Comparison of ENCODE assay signal across 17 cellular contexts in the genomic region with DNA sequence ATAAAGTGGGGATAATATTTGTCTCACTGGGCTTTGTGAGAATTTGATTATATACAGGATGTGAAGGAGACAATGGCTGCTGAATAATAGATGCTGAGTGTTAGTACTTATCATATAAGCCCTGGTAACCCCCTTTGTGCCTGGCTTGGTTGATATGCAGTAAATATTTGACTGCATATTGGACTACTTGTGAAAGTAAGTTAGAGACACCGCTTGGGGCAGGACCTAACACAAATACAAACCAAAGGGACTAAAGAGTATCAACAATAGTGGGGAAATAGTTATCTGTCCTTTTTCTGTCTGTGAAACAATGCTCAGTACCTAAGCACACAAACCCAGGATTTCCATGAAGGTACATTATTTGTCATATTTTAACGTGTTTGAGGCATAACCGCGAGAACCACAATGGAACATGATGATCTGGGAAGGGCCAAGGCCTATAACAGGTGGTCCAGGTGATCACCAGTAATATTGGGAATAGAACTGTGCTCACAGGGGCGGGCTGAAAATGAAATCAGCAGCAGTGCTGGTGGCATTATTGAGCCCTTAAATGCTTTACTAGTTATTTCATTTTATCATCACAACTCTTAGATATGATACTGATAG.
DNase-seq lines count a peak whose midpoint lies in the region; ATAC-seq and TF ChIP-seq lines count a peak whose summit lies in the region.
"Had no signal": no experiment of that assay in that cellular context is flagged by ENCODE, and none has a peak within 500 bp of the region (broad histone marks: within the 10 kb centered on the region; RNA-seq: fewer than 3 reads in every experiment).

No MANE protein-coding gene starts in this region.

- H3K4me2 ChIP-seq in OCI-LY3 (ENCODE audit: low read length) = peak overlapping the region; percentile 65

- no peaks in the 10 kb centered on the region for H3K27me3 ChIP-seq in OCI-LY3 (ENCODE audit: low read depth, low read length)
- H3K27me3 ChIP-seq: BE2C had no signal

- no peaks in the 10 kb centered on the region for H4K20me1 ChIP-seq in OCI-LY3 (ENCODE audit: insufficient read depth, low read length)

- H3K36me3 ChIP-seq in OCI-LY3 (replicated peaks; ENCODE audit: low read depth, low read length) = no peaks in the 10 kb centered on the region
- H3K36me3 ChIP-seq: BE2C had no signal

- H3K79me2 ChIP-seq in OCI-LY3 (ENCODE audit: low read length) = peaks cover 22% of the 10 kb centered on the region

- DNase-seq in activated naive CD4-positive, alpha-beta T cell treated with anti-CD3 and anti-CD28 coated beads for 36 hours = no peak
- DNase-seq in activated naive CD4-positive, alpha-beta T cell (lab: John Stamatoyannopoulos, UW) = no peak
- DNase-seq in stimulated activated naive B cell treated with anti-CD40 and anti-IgM and Interleukin-4, amounts not matched to agents 10 μg/mL and 1 μg/mL and 100 μg/mL, for 72 hours = no peak
- DNase-seq in activated CD4-positive, CD25-positive, alpha-beta regulatory T cell (lab: John Stamatoyannopoulos, UW) = no peak
- DNase-seq in 8988T = no peak
- no peak for DNase-seq in NAMALWA (ENCODE audit: low spot score)
- DNase-seq: BE2C; CD4-positive, alpha-beta memory T cell; DMS79; H7; IMR-90; NCI-H1417 treated with DMSO at 0.1 percent for 48 hours; NCI-H2029; NCI-H510A treated with DMSO at 0.1 percent for 48 hours; SHP77 treated with DMSO at 0.1 percent for 48 hours had no signal

- peaks cover 41% of the 10 kb centered on the region for H3K4me1 Mint-ChIP-seq in activated naive CD4-positive, alpha-beta T cell treated with anti-CD3 and anti-CD28 coated beads for 36 hours (ENCODE audit: low read depth)
- H3K4me1 Mint-ChIP-seq in stimulated activated naive B cell treated with anti-CD40 and anti-IgM and Interleukin-4, amounts not matched to agents 10 μg/mL and 1 μg/mL and 100 μg/mL, for 72 hours = peaks cover 22 to 25% of the 10 kb centered on the region in 2 donors

- peak overlapping the region; percentile 95 for H3K9ac ChIP-seq in OCI-LY3 (ENCODE audit: low read length)

- intact Hi-C loops in activated naive CD4-positive, alpha-beta T cell treated with anti-CD3 and anti-CD28 coated beads for 36 hours (cut with micrococcal nuclease) = loop anchor here (1.0 to 5.0 kb wide), 8 partner anchors 135 to 1650 kb away; a partner anchor contains a TSS

- no peak for TF ChIP-seq CTCF in OCI-LY3 (IDR thresholded peaks at IDR 0.05; ENCODE audit: low read depth, low read length)

- ATAC-seq in HG02642 (IDR thresholded peaks at IDR 0.05; ENCODE audit: poor library complexity, unreplicated experiment) = peak; percentile 17
- ATAC-seq in stimulated activated naive B cell treated with anti-CD40 and anti-IgM and Interleukin-4, amounts not matched to agents 10 μg/mL and 1 μg/mL and 100 μg/mL, for 72 hours (replicated peaks) = no peak

- H3K27me3 Mint-ChIP-seq in activated naive CD4-positive, alpha-beta T cell treated with anti-CD3 and anti-CD28 coated beads for 36 hours (ENCODE audit: low read depth) = peaks cover 13% of the 10 kb centered on the region
- peaks cover 5 to 6% of the 10 kb centered on the region in 2 donors for H3K27me3 Mint-ChIP-seq in stimulated activated naive B cell treated with anti-CD40 and anti-IgM and Interleukin-4, amounts not matched to agents 10 μg/mL and 1 μg/mL and 100 μg/mL, for 72 hours

- H3K9me3 ChIP-seq in OCI-LY3 (ENCODE audit: insufficient read depth, low read length) = no peaks in the 10 kb centered on the region
- H3K9me3 ChIP-seq: BE2C had no signal

- peak overlapping the region; percentile 52 for H3K27ac Mint-ChIP-seq in activated naive CD4-positive, alpha-beta T cell treated with anti-CD3 and anti-CD28 coated beads for 36 hours
- H3K27ac Mint-ChIP-seq in stimulated activated naive B cell treated with anti-CD40 and anti-IgM and Interleukin-4, amounts not matched to agents 10 μg/mL and 1 μg/mL and 100 μg/mL, for 72 hours = peak overlapping the region; percentile 83

- no peaks in the 10 kb centered on the region for H3K9me3 Mint-ChIP-seq in activated naive CD4-positive, alpha-beta T cell treated with anti-CD3 and anti-CD28 coated beads for 36 hours
- H3K9me3 Mint-ChIP-seq in stimulated activated naive B cell treated with anti-CD40 and anti-IgM and Interleukin-4, amounts not matched to agents 10 μg/mL and 1 μg/mL and 100 μg/mL, for 72 hours = peaks cover 0 to 3% of the 10 kb centered on the region in 2 donors
- H3K9me3 Mint-ChIP-seq: CD4-positive, alpha-beta memory T cell had no signal

- peaks cover 96% of the 10 kb centered on the region for H3K4me1 ChIP-seq in OCI-LY3 (ENCODE audit: low read length)
- H3K4me1 ChIP-seq: BE2C had no signal

- CTCF ChIA-PET in activated naive CD4-positive, alpha-beta T cell treated with anti-CD3 and anti-CD28 coated beads for 36 hours (lab: Charles Lee) = no interaction called here

- no peaks in the 10 kb centered on the region for H3K36me3 Mint-ChIP-seq in activated naive CD4-positive, alpha-beta T cell treated with anti-CD3 and anti-CD28 coated beads for 36 hours (ENCODE audit: low read depth)
- peaks cover 0 to 3% of the 10 kb centered on the region in 2 donors for H3K36me3 Mint-ChIP-seq in stimulated activated naive B cell treated with anti-CD40 and anti-IgM and Interleukin-4, amounts not matched to agents 10 μg/mL and 1 μg/mL and 100 μg/mL, for 72 hours
- H3K36me3 Mint-ChIP-seq: CD4-positive, alpha-beta memory T cell had no signal

- H3K27ac ChIP-seq in OCI-LY3 (ENCODE audit: low read length) = peak overlapping the region; percentile 98

- no peak overlapping the region for H2AFZ ChIP-seq in OCI-LY3 (ENCODE audit: low read depth, low read length)

- peak overlapping the region; percentile 29 for H3K4me3 ChIP-seq in OCI-LY3 (ENCODE audit: low read length)

- H3K4me3 Mint-ChIP-seq in activated naive CD4-positive, alpha-beta T cell treated with anti-CD3 and anti-CD28 coated beads for 36 hours = no peak overlapping the region
- no peak overlapping the region for H3K4me3 Mint-ChIP-seq in stimulated activated naive B cell treated with anti-CD40 and anti-IgM and Interleukin-4, amounts not matched to agents 10 μg/mL and 1 μg/mL and 100 μg/mL, for 72 hours
